8 cellular contexts compared by ENCODE assay signal in the genomic region with DNA sequence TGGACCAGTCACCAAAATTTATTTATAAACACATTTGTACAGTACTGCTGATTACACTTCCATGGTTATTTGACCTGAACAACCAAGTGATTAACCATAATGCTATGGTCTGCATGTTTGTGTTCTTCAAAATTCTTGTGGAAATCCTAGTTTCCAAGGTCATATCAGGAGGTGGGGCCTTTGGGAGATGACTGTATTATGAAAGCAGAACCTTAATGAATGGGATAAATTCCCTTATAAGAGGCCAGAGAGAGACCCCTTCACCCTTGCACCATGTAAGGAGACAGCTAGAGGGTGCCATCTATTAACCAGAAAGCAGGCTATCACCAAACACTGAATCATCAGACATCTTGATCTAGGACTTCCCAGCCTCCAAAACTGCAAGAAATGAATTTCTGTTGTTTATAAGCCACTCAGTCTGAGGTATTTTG. TPM values are rescaled to one million over a fixed set of nuclear protein-coding genes. Genes with fewer than 3 reads are reported as not detected.
DNase-seq lines count a peak whose midpoint lies in the region; ATAC-seq and TF ChIP-seq lines count a peak whose summit lies in the region.

No MANE protein-coding gene starts in this region.

- no peaks in the 10 kb centered on the region; a peak in 1 of 3 replicates for H3K36me3 ChIP-seq in HEK293 (ENCODE audit: control insufficient read depth in 2 of 2, insufficient read depth in 1 of 2, low read length in 2 of 2)

- peak; percentile 3 for DNase-seq in NCI-H1436 (lab: John Stamatoyannopoulos, UW)
- DNase-seq in NCI-H1436 treated with DMSO at 0.1 percent for 48 hours (lab: John Stamatoyannopoulos, UW) = no peak
- DNase-seq in SW480 (ENCODE audit: low spot score) = peak; percentile 50
- DNase-seq in fibroblast of pulmonary artery (ENCODE audit: low read depth) = peak; percentile 49
- no peak for DNase-seq in sciatic nerve (ENCODE audit: low spot score)

- H3K9me3 Mint-ChIP-seq in stimulated activated memory B cell treated with anti-CD40 and anti-IgM and Interleukin-4, amounts not matched to agents 10 μg/mL and 1 μg/mL and 100 μg/mL, for 72 hours = no peaks in the 10 kb centered on the region

- peaks cover 50% of the 10 kb centered on the region for H3K4me1 Mint-ChIP-seq in stimulated activated memory B cell treated with anti-CD40 and anti-IgM and Interleukin-4, amounts not matched to agents 10 μg/mL and 1 μg/mL and 100 μg/mL, for 72 hours

- CTCF ChIA-PET in HEK293 (lab: Yijun Ruan, JAX) = interaction anchor here (0.7 to 1.2 kb wide), 6 partner anchors 9 to 206 kb away, joined by 3 to 4 read pairs (median 3); no protein-coding TSS in a partner anchor

- H3K9me3 ChIP-seq in HEK293 (ENCODE audit: control insufficient read depth, insufficient read depth, low read depth, low read length) = no peaks in the 10 kb centered on the region

- peaks cover 4% of the 10 kb centered on the region; the same call in 1 of the 2 replicates for H3K4me1 ChIP-seq in HEK293 (ENCODE audit: control insufficient read depth, insufficient read depth, low read length)

- ATAC-seq in stimulated activated memory B cell treated with anti-CD40 and anti-IgM and Interleukin-4, amounts not matched to agents 10 μg/mL and 1 μg/mL and 100 μg/mL, for 72 hours = no peak
- ATAC-seq in GM18909 (IDR thresholded peaks at IDR 0.05; ENCODE audit: poor library complexity, unreplicated experiment) (no peak), sciatic nerve (no peak)

- no peaks in the 10 kb centered on the region for H3K27me3 Mint-ChIP-seq in stimulated activated memory B cell treated with anti-CD40 and anti-IgM and Interleukin-4, amounts not matched to agents 10 μg/mL and 1 μg/mL and 100 μg/mL, for 72 hours

- TF ChIP-seq CTCF in HEK293 (tag by site-specific recombination; IDR thresholded peaks at IDR 0.05) (no peak), fibroblast of pulmonary artery (IDR thresholded peaks at IDR 0.05; ENCODE audit: low read length, missing control alignments) (peak; percentile 36)

- H3K36me3 Mint-ChIP-seq in stimulated activated memory B cell treated with anti-CD40 and anti-IgM and Interleukin-4, amounts not matched to agents 10 μg/mL and 1 μg/mL and 100 μg/mL, for 72 hours = peaks cover 10% of the 10 kb centered on the region

- H3K4me3 Mint-ChIP-seq in stimulated activated memory B cell treated with anti-CD40 and anti-IgM and Interleukin-4, amounts not matched to agents 10 μg/mL and 1 μg/mL and 100 μg/mL, for 72 hours = no peak overlapping the region

- H3K27ac Mint-ChIP-seq in stimulated activated memory B cell treated with anti-CD40 and anti-IgM and Interleukin-4, amounts not matched to agents 10 μg/mL and 1 μg/mL and 100 μg/mL, for 72 hours = peak overlapping the region; percentile 94

- intact Hi-C loops in sciatic nerve (cut with DNase I) = no loop called here

- POLR2A ChIA-PET in HEK293 (lab: Yijun Ruan, JAX) = interaction anchor here (1.2 kb wide), 1 partner anchor 28 kb away, joined by 3 read pairs; the partner anchor contains the start of gene RCN2

- H3K27ac ChIP-seq in HEK293 (ENCODE audit: extremely low read depth, low read depth, low read length) = no peak overlapping the region

- H3K4me3 ChIP-seq in HEK293 (ENCODE audit: low read depth, low read length) (no peak overlapping the region), fibroblast of pulmonary artery (replicated peaks; ENCODE audit: low read depth, low read length) (no peak overlapping the region)

TF ChIP-seq in HEK293, 187 proteins besides CTCF, POLR2A, EP300 and RAD21:
- TF ChIP-seq TRIM28 (IDR thresholded peaks at IDR 0.05; ENCODE audit: borderline replicate concordance, low read length) = no peak
- no peak for TF ChIP-seq ZNF610 (tag by site-specific recombination; IDR thresholded peaks at IDR 0.05; ENCODE audit: borderline replicate concordance)
- 0 out of 2 replicates have a peak, but pooled peaks have one; percentile 4 for TF ChIP-seq PRDM1 (tag by site-specific recombination; IDR thresholded peaks at IDR 0.05)

RNA-seq across cellular contexts. Expression of gene SCAPER, which starts 1.9 kb away (rescaled TPM):
- total RNA-seq in sciatic nerve = 50.1 TPM

RNA-seq across cellular contexts. Expression of gene RCN2, which starts 28.3 kb away (rescaled TPM):
- 38.3 TPM for total RNA-seq in sciatic nerve

Comparison
In these comparisons a context has a peak if more than half of its experiments do, and no peak if none do; other contexts are left out.
1. DNase-seq: peak in NCI-H1436 (single experiment), SW480 (single experiment) and fibroblast of pulmonary artery (single experiment); none in NCI-H1436 treated with DMSO at 0.1 percent for 48 hours (single experiment) and sciatic nerve (single experiment).